ENCODE assay signal across 8 cellular contexts in genomic region chr22:42090596-42091445, GRCh38. TPM values are rescaled to one million over a fixed set of nuclear protein-coding genes. Genes with fewer than 3 reads are reported as not detected.
DNase-seq lines count a peak whose midpoint lies in the region; ATAC-seq and TF ChIP-seq lines count a peak whose summit lies in the region.

NDUFA6 (minus strand) TSS chr22:42090772; CDS start chr22:42090744, 28 bp downstream.

- H3K4me3 ChIP-seq in right atrium auricular region (peak within 1 kb of the TSS; percentile 59 to 92), vagina (peak within 1 kb of the TSS; percentile 88 to 90)

- in situ Hi-C loops in GM13977 (cut with MboI; ENCODE audit: low pct_unique_long_range_greater_than_20kb, low sequenced_read_pairs, unreplicated experiment), result no loop called here

- peak within 1 kb of the TSS; percentile 92 to 97 for H3K27ac ChIP-seq in right atrium auricular region
- H3K27ac ChIP-seq in vagina, result peak within 1 kb of the TSS; percentile 95

- no peaks in the 10 kb centered on the region for H3K9me3 ChIP-seq in right atrium auricular region
- no peaks in the 10 kb centered on the region for H3K9me3 ChIP-seq in vagina

- peak; percentile 98 for DNase-seq in GM13977 (ENCODE audit: low spot score)
- peak; percentile 99 for DNase-seq in NCI-H1694 treated with DMSO at 0.1 percent for 48 hours (lab: John Stamatoyannopoulos, UW)
- DNase-seq in T-helper 2 cell, result peak; percentile 90 to 99 (median 98)
- DNase-seq in anterior cingulate cortex (lab: John Stamatoyannopoulos, UW), result peak; percentile 87 to 100 (median 99)
- peak; percentile 100 for DNase-seq in right atrium auricular region (ENCODE audit: low spot score)
- DNase-seq in pulmonary artery endothelial cell (ENCODE audit: low read depth, low spot score), result peak; percentile 97
- peak; percentile 99 for DNase-seq in vagina (ENCODE audit: extremely low spot score in 2 of 2)

- H3K36me3 ChIP-seq in right atrium auricular region (peaks cover 18% of the 10 kb centered on the region), vagina (peaks cover 0 to 12% of the 10 kb centered on the region in 2 donors)

- intact Hi-C loops in vagina (cut with DNase I), result loop anchor here (5.0 kb wide), 1 partner anchor 346 kb away; no protein-coding TSS in a partner anchor

- peak; percentile 97 for TF ChIP-seq CTCF in GM13977 (IDR thresholded peaks at IDR 0.05; ENCODE audit: extremely low read depth, insufficient read depth, missing control alignments)
- TF ChIP-seq CTCF in right atrium auricular region (IDR thresholded peaks at IDR 0.05), result peak; percentile 84 to 95
- TF ChIP-seq CTCF in vagina (IDR thresholded peaks at IDR 0.05), result peak; percentile 78 to 97 (median 96)

- ATAC-seq in HG02885 (IDR thresholded peaks at IDR 0.05; ENCODE audit: poor library complexity, unreplicated experiment), result peak; percentile 92

- TF ChIP-seq POLR2A in vagina (IDR thresholded peaks at IDR 0.05), result peak in 1 of 2 donors; percentile 73

- peaks cover 0 to 37% of the 10 kb centered on the region in 2 donors for H3K4me1 ChIP-seq in right atrium auricular region
- peaks cover 33% of the 10 kb centered on the region for H3K4me1 ChIP-seq in vagina

- H3K27me3 ChIP-seq in right atrium auricular region (no peaks in the 10 kb centered on the region), vagina (no peaks in the 10 kb centered on the region)

RNA-seq across cellular contexts. Expression of gene NDUFA6, which starts in this region (rescaled TPM):
- total RNA-seq in right atrium auricular region (100 to 1,000 TPM; 143 to 185 TPM), pulmonary artery endothelial cell (61.7 and 65.9 TPM in 2 replicates), vagina (42.0 TPM)

Comparison
In these comparisons a context has a peak if more than half of its experiments do, and no peak if none do; other contexts are left out.
1. Peak in every context shown above with its lines: DNase-seq, ATAC-seq, H3K4me3 ChIP-seq and H3K27ac ChIP-seq.